In genomic region chr15:33132722-33133345, GRCh38 we compare ENCODE assay signal across 7 cellular contexts.
DNase-seq lines count a peak whose midpoint lies in the region; ATAC-seq and TF ChIP-seq lines count a peak whose summit lies in the region.

No MANE protein-coding gene starts in this region.

- ATAC-seq in psoas muscle: peak; percentile 62 to 78 (median 66)

- peak; percentile 92 for TF ChIP-seq RAD21 in SK-N-SH (IDR thresholded peaks at IDR 0.05; ENCODE audit: low read length)

- H3K79me2 ChIP-seq in KMS-11 (ENCODE audit: insufficient read depth, low read depth) (no peaks in the 10 kb centered on the region), SK-N-SH (ENCODE audit: insufficient read depth) (peaks cover 100% of the 10 kb centered on the region)

- WGBS in SK-N-SH (ENCODE audit: low lambda C conversion rate): 74% methylated on average over 3 of the region's 3 CpGs
- 74 to 89% (median 76%) methylated on average over 3 of the region's 3 CpGs for WGBS in psoas muscle, 3 donors

- no peaks in the 10 kb centered on the region for H3K9me2 ChIP-seq in SK-N-SH

- H2AFZ ChIP-seq in KMS-11 (ENCODE audit: low read depth) (no peak overlapping the region), SK-N-SH (ENCODE audit: low read depth) (no peak overlapping the region)

- intact Hi-C loops in psoas muscle (cut with DNase I): loop anchor here (2.0 to 10.0 kb wide), 4 partner anchors 44 to 468 kb away; no protein-coding TSS in a partner anchor

- H3K36me3 ChIP-seq in KMS-11 (ENCODE audit: insufficient read depth) (no peaks in the 10 kb centered on the region), SK-N-SH (replicated peaks in 1 of 2; ENCODE audit: control insufficient read depth in 1 of 2, insufficient read depth in 2 of 2, low read length in 1 of 2) (peaks cover 0 to 38% of the 10 kb centered on the region in 2 experiments), psoas muscle (ENCODE audit: insufficient read depth in 1 of 2, low read depth in 1 of 2) (no peaks in the 10 kb centered on the region)

- H4K20me1 ChIP-seq in KMS-11 (ENCODE audit: insufficient read depth) (no peaks in the 10 kb centered on the region), SK-N-SH (ENCODE audit: insufficient read depth) (peaks cover 3% of the 10 kb centered on the region; the same call in 1 of the 2 replicates)

- peaks cover 48% of the 10 kb centered on the region for H3F3A ChIP-seq in SK-N-SH (replicated peaks; ENCODE audit: insufficient read depth)

- H3K27me3 ChIP-seq in KMS-11 (ENCODE audit: insufficient read depth, low read depth) (no peaks in the 10 kb centered on the region), SK-N-SH (ENCODE audit: insufficient read depth) (no peaks in the 10 kb centered on the region), psoas muscle (ENCODE audit: insufficient read depth in 3 of 3, low read length in 2 of 3) (no peaks in the 10 kb centered on the region)

- no peak for TF ChIP-seq EP300 in SK-N-SH (IDR thresholded peaks at IDR 0.05; ENCODE audit: borderline replicate concordance in 1 of 2, low read depth in 1 of 2, low read length in 1 of 2)

- H3K27ac ChIP-seq in KMS-11 (no peak overlapping the region), SK-N-SH (ENCODE audit: low read depth in 2 of 2, low read length in 1 of 2) (peak overlapping the region; percentile 76 to 85; a peak in 3 of 4 replicates), psoas muscle (no peak overlapping the region)

- H3K4me1 ChIP-seq in KMS-11 (ENCODE audit: low read depth, poor library complexity, severe bottlenecking) (no peaks in the 10 kb centered on the region), SK-N-SH (ENCODE audit: control insufficient read depth in 1 of 2, insufficient read depth in 2 of 2, low read depth in 1 of 2, low read length in 1 of 2) (peaks cover 18 to 35% of the 10 kb centered on the region in 2 experiments), psoas muscle (peaks cover 38% of the 10 kb centered on the region)

- TF ChIP-seq CTCF in KMS-11 (conservative IDR thresholded peaks at IDR 0.05; ENCODE audit: low read depth, low read length): peak; percentile 81
- peak; percentile 85 for TF ChIP-seq CTCF in SK-N-SH (IDR thresholded peaks at IDR 0.05)
- peak; percentile 83 for TF ChIP-seq CTCF in fibroblast of pulmonary artery (IDR thresholded peaks at IDR 0.05; ENCODE audit: low read length, missing control alignments)
- TF ChIP-seq CTCF in psoas muscle (IDR thresholded peaks at IDR 0.05): peak; percentile 67

- CTCF ChIA-PET in SK-N-SH (lab: Yijun Ruan, JAX): interaction anchor here (0.6 to 5.3 kb wide), 56 partner anchors 10 to 568 kb away, joined by 3 to 47 read pairs (median 5); partner anchors contain the start of gene FMN1

- POLR2A ChIA-PET in SK-N-SH (lab: Yijun Ruan, JAX): no interaction called here

- no peak overlapping the region for H3K4me3 ChIP-seq in KMS-11 (IDR thresholded peaks at IDR 0.05; ENCODE audit: insufficient read depth, low read depth, low read length)
- H3K4me3 ChIP-seq in SK-N-SH (ENCODE audit: low read depth in 2 of 2, low read length in 1 of 2): no peak overlapping the region
- no peak overlapping the region for H3K4me3 ChIP-seq in fibroblast of pulmonary artery (replicated peaks; ENCODE audit: low read depth, low read length)
- no peak overlapping the region for H3K4me3 ChIP-seq in psoas muscle

- DNase-seq in ELF-1 (ENCODE audit: low read depth, low spot score) (peak; percentile 81), SK-N-SH (peak; percentile 50), fibroblast of pulmonary artery (ENCODE audit: low read depth) (peak; percentile 78), psoas muscle (no peak), epidermal melanocyte (ENCODE audit: insufficient read length, low spot score) (no peak)
- no peak for DNase-seq in effector CD4-positive, alpha-beta T cell

- H3K9ac ChIP-seq in KMS-11: no peak overlapping the region
- H3K9ac ChIP-seq in SK-N-SH: no peak overlapping the region; the same call in 1 of the 2 replicates

- H3K4me2 ChIP-seq in KMS-11 (no peak overlapping the region), SK-N-SH (peak overlapping the region; percentile 68)

- H3K9me3 ChIP-seq in SK-N-SH (no peaks in the 10 kb centered on the region), psoas muscle (no peaks in the 10 kb centered on the region)

TF ChIP-seq in SK-N-SH, 30 proteins besides CTCF, POLR2A, EP300 and RAD21:
- TF ChIP-seq SMC3 (IDR thresholded peaks at IDR 0.05; ENCODE audit: low read depth, low read length) (peak; percentile 85), RCOR1 (IDR thresholded peaks at IDR 0.05; ENCODE audit: low read length) (no peak), FOSL2 (IDR thresholded peaks at IDR 0.05; ENCODE audit: borderline replicate concordance, low read depth) (no peak), NFIC (IDR thresholded peaks at IDR 0.05; ENCODE audit: borderline replicate concordance) (no peak), SIN3A (IDR thresholded peaks at IDR 0.05; ENCODE audit: borderline replicate concordance, low read depth, low read length) (0 out of 2 replicates have a peak, but pooled peaks have one; percentile 45)

Comparison
In these comparisons a context has a peak if more than half of its experiments do, and no peak if none do; other contexts are left out.
1. DNase-seq: peak in ELF-1 (single experiment), SK-N-SH (single experiment) and fibroblast of pulmonary artery (single experiment); none in psoas muscle (0 of 2), effector CD4-positive, alpha-beta T cell (single experiment) and epidermal melanocyte (single experiment).
2. H3K27ac ChIP-seq: peak in SK-N-SH (2 of 2); none in KMS-11 (single experiment) and psoas muscle (single experiment).
3. Peak in every context shown above with its lines, with median percentiles within 50 percentile points of each other: CTCF ChIP-seq.